31 cellular contexts compared by ENCODE assay signal in genomic region chr6:112557961-112558360, GRCh38.
"Had no signal": no experiment of that assay in that cellular context is flagged by ENCODE, and none has a peak within 500 bp of the region (broad histone marks: within the 10 kb centered on the region; RNA-seq: fewer than 3 reads in every experiment).

No MANE protein-coding gene starts in this region.

- H3K4me2 ChIP-seq: smooth muscle cell had no signal

- H3K27me3 ChIP-seq: ovary, spleen, suprapubic skin, testis, tibial artery, transverse colon, upper lobe of left lung, vagina had no signal

- H3K27ac ChIP-seq: ovary, parathyroid adenoma, psoas muscle, skin epidermis, spleen, suprapubic skin, testis, tibial artery, transverse colon, upper lobe of left lung, vagina had no signal

- H2AFZ ChIP-seq: parathyroid adenoma had no signal

- H3K4me1 ChIP-seq: parathyroid adenoma, psoas muscle, suprapubic skin had no signal

- FAIRE-seq: urothelium cell line had no signal

- H3K9me3 ChIP-seq: ovary, psoas muscle, suprapubic skin, testis, tibial artery, transverse colon, upper lobe of left lung, vagina had no signal

- ATAC-seq: naive thymus-derived CD8-positive, alpha-beta T cell; natural killer cell treated with Interleukin-12 subunit alpha and Interleukin-12 subunit beta and Interleukin-15 and Interleukin-18, amount 100 ng/mL, for 72 hours; psoas muscle; right cardiac atrium; sciatic nerve; stimulated activated memory B cell treated with anti-CD40 and anti-IgM and Interleukin-4, amounts not matched to agents 10 μg/mL and 1 μg/mL and 100 μg/mL, for 72 hours; stimulated activated naive CD8-positive, alpha-beta T cell treated with anti-CD3 and anti-CD28 coated beads, Interleukin-15, amount 100 ng/mL, for 72 hours; stimulated activated naive CD8-positive, alpha-beta T cell treated with anti-CD3 and anti-CD28 coated beads, Interleukin-15, Interleukin-2, amounts not matched to agents 100 U/mL and 50 U/mL, for 24 hours had no signal

- DNase-seq: naive B cell; naive thymus-derived CD8-positive, alpha-beta T cell; nephron progenitor cell; occipital lobe; ovary; posterior cingulate gyrus; psoas muscle; right cardiac atrium; spleen; stimulated activated CD4-positive, alpha-beta T cell treated with anti-CD3 and anti-CD28 coated beads, Interleukin-12 subunit alpha, Interleukin-12 subunit beta, amount 100 ng/mL, for 4 hours; stimulated activated CD4-positive, alpha-beta T cell treated with anti-CD3 and anti-CD28 coated beads, Interleukin-1b, Interleukin-23, amount 100 ng/mL, for 48 hours; stimulated activated CD4-positive, alpha-beta T cell treated with anti-CD3 and anti-CD28 coated beads, Interleukin-4, amount 100 ng/mL, for 1 hour; stimulated activated CD4-positive, alpha-beta T cell treated with anti-CD3 and anti-CD28 coated beads, Interleukin-4, amount 100 ng/mL, for 4 hours; stimulated activated CD8-positive, alpha-beta memory T cell treated with anti-CD3 and anti-CD28 coated beads, Interleukin-4, amount 100 ng/mL, for 48 hours; stimulated activated naive CD4-positive, alpha-beta T cell; stimulated activated naive CD8-positive, alpha-beta T cell treated with anti-CD3 and anti-CD28 coated beads, Interleukin-15, amount 100 ng/mL, for 72 hours; stimulated activated naive CD8-positive, alpha-beta T cell treated with anti-CD3 and anti-CD28 coated beads, Interleukin-15, Interleukin-2, amounts not matched to agents 100 U/mL and 50 U/mL, for 24 hours; substantia nigra; testis; tibial artery; transverse colon; upper lobe of left lung had no signal

- H3K79me2 ChIP-seq: parathyroid adenoma had no signal

- H3K4me3 ChIP-seq: ovary, psoas muscle, skin epidermis, smooth muscle cell, spleen, suprapubic skin, testis, tibial artery, transverse colon, upper lobe of left lung, vagina had no signal

- H3K36me3 ChIP-seq: ovary, spleen, suprapubic skin, tibial artery, transverse colon, upper lobe of left lung, vagina had no signal
